In genomic region chr10:106555599-106555998, GRCh38 we compare ENCODE assay signal across 1 cellular context.
TF ChIP-seq lines count a peak whose summit lies in the region.

No MANE protein-coding gene starts in this region.

TF ChIP-seq in IMR-90, 13 proteins besides CTCF, POLR2A, EP300 and RAD21 (continued from another document):
- TF ChIP-seq MXI1 (IDR thresholded peaks at IDR 0.05; ENCODE audit: borderline replicate concordance, low read depth, low read length) = no peak
- no peak for TF ChIP-seq CHD1 (IDR thresholded peaks at IDR 0.05; ENCODE audit: low read depth, low read length)
- TF ChIP-seq RFX5 (IDR thresholded peaks at IDR 0.05; ENCODE audit: low read depth, low read length) = no peak
- no peak for TF ChIP-seq RCOR1 (IDR thresholded peaks at IDR 0.05; ENCODE audit: insufficient replicate concordance, low read length)
- TF ChIP-seq FOS (IDR thresholded peaks at IDR 0.05; ENCODE audit: low read depth, low read length) = no peak
- no peak for TF ChIP-seq SMC3 (IDR thresholded peaks at IDR 0.05; ENCODE audit: low read depth, low read length)
- TF ChIP-seq ELK1 (IDR thresholded peaks at IDR 0.05; ENCODE audit: borderline replicate concordance, low read depth, low read length) = no peak
- TF ChIP-seq CEBPB (IDR thresholded peaks at IDR 0.05; ENCODE audit: low read depth, low read length) = no peak
